Comparison of ENCODE assay signal across 1 cellular context in the genomic region with DNA sequence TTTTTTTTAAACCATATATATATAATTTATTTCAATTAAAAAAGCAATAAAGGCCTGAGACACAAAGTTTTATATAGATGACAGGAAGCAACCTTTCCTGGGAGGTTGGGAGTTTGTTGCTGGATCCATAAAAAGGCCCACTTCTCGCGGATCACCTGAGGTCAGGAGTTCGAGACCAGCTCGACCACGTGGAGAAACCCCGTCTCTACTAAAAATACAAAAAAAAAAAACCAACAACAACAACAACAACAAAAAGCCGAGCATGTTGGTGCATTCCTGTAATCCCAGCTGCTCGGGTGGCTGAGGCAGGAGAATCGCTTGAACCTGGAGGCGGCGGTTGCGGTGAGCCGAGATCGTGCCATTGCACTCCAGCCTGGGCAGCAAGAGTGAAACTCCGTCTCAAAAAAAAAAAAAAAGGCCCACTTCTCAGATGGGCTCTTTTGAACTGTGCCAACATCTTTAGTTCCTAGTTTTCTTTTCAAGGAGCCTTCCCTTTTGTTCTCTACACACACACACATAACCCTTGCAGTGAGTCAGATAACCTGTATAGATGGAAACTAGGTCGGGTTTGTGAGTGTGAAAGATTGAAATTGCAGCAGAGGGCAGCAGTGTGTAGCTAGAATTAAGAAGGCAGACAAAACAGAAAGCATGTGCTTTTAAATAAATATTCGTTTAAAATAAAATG.
TF ChIP-seq lines count a peak whose summit lies in the region.

No MANE protein-coding gene starts in this region.

TF ChIP-seq in IMR-90, 13 proteins besides CTCF, POLR2A, EP300 and RAD21:
- TF ChIP-seq, protein P1, sequence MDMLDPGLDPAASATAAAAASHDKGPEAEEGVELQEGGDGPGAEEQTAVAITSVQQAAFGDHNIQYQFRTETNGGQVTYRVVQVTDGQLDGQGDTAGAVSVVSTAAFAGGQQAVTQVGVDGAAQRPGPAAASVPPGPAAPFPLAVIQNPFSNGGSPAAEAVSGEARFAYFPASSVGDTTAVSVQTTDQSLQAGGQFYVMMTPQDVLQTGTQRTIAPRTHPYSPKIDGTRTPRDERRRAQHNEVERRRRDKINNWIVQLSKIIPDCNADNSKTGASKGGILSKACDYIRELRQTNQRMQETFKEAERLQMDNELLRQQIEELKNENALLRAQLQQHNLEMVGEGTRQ (IDR thresholded peaks at IDR 0.05; ENCODE audit: low read depth, low read length) = no peak
- TF ChIP-seq NFE2L2 (IDR thresholded peaks at IDR 0.05; ENCODE audit: low read depth, low read length) (no peak), MAFK (IDR thresholded peaks at IDR 0.05; ENCODE audit: low read depth, low read length) (no peak), MAZ (IDR thresholded peaks at IDR 0.05; ENCODE audit: borderline replicate concordance, low read depth, low read length) (no peak), CEBPB (IDR thresholded peaks at IDR 0.05; ENCODE audit: low read depth, low read length) (no peak), FOS (IDR thresholded peaks at IDR 0.05; ENCODE audit: low read depth, low read length) (peak; percentile 49; the same call in 1 of the 2 replicates), RCOR1 (IDR thresholded peaks at IDR 0.05; ENCODE audit: insufficient replicate concordance, low read length) (no peak), SMC3 (IDR thresholded peaks at IDR 0.05; ENCODE audit: low read depth, low read length) (peak; percentile 79), BHLHE40 (IDR thresholded peaks at IDR 0.05; ENCODE audit: low read depth, low read length) (no peak)
- TF ChIP-seq, protein P2, sequence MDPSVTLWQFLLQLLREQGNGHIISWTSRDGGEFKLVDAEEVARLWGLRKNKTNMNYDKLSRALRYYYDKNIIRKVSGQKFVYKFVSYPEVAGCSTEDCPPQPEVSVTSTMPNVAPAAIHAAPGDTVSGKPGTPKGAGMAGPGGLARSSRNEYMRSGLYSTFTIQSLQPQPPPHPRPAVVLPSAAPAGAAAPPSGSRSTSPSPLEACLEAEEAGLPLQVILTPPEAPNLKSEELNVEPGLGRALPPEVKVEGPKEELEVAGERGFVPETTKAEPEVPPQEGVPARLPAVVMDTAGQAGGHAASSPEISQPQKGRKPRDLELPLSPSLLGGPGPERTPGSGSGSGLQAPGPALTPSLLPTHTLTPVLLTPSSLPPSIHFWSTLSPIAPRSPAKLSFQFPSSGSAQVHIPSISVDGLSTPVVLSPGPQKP (IDR thresholded peaks at IDR 0.05; ENCODE audit: borderline replicate concordance, low read depth, low read length) = no peak
